In the genomic region with DNA sequence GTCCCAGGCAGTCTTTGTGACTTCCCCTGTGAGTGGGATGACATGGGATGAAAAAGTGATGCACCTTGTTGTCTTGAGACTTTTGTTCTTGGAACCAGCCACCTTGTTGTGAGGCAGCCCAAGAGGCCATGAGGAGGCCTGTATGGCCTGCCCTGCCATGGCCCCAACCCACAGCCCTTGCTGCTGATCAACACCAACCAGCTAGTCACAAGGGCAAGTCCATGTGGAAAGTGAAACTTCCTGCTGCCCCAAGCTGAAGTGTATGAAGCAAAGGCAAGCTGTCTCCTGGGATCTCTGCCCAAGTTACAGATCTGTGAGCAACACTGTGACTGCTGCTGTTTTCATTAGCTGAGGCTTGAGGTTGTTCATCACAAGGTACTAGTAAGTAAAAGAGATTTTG, we compare ENCODE assay signal across 12 cellular contexts. TPM values are rescaled to one million over a fixed set of nuclear protein-coding genes. Genes with fewer than 3 reads are reported as not detected.
A peak's percentile ranks its signal among the peaks of the same experiment; 100 is the strongest.
DNase-seq lines count a peak whose midpoint lies in the region; ATAC-seq and TF ChIP-seq lines count a peak whose summit lies in the region.
"Had no signal": no experiment of that assay in that cellular context is flagged by ENCODE, and none has a peak within 500 bp of the region (broad histone marks: within the 10 kb centered on the region; RNA-seq: fewer than 3 reads in every experiment).

No MANE protein-coding gene starts in this region.

- no peak overlapping the region for H3K23ac ChIP-seq in mesenchymal stem cell (ENCODE audit: low read length in 2 of 2)

- H3K36me3 ChIP-seq in adipocyte (ENCODE audit: control insufficient read depth, insufficient read depth, low read length, severe bottlenecking), result no peaks in the 10 kb centered on the region
- no peaks in the 10 kb centered on the region for H3K36me3 ChIP-seq in mesenchymal stem cell (ENCODE audit: control insufficient read depth in 1 of 2, insufficient read depth in 2 of 2, low read depth in 1 of 2, low read length in 2 of 2)

- H3K27ac ChIP-seq in mesenchymal stem cell (ENCODE audit: low read length, poor library complexity, severe bottlenecking), result no peak overlapping the region

- TF ChIP-seq CTCF in AG10803 (conservative IDR thresholded peaks at IDR 0.05; ENCODE audit: low read length), result no peak

- H3K79me1 ChIP-seq in mesenchymal stem cell (replicated peaks; ENCODE audit: low read length, poor library complexity, severe bottlenecking), result no peaks in the 10 kb centered on the region

- no peak overlapping the region for H4K8ac ChIP-seq in mesenchymal stem cell (ENCODE audit: low read length)

- no peak overlapping the region for H2AK5ac ChIP-seq in mesenchymal stem cell (ENCODE audit: low read length, severe bottlenecking)

- peak; percentile 69 for DNase-seq in AG10803 (ENCODE audit: low read depth)
- DNase-seq in adipocyte (ENCODE audit: low read depth), result peak; percentile 20
- peak; percentile 14 for DNase-seq in mesenchymal stem cell
- DNase-seq in SKM-1 (lab: John Stamatoyannopoulos, UW; ENCODE audit: unreplicated experiment), result no peak
- no peak for DNase-seq in Ammon's horn (ENCODE audit: low spot score)
- DNase-seq in HEK293T (ENCODE audit: extremely low spot score), result no peak
- DNase-seq: activated T-cell treated with anti-CD3 and anti-CD28 coated beads, Interleukin-2, amount 50 U/mL, for 48 hours; effector CD8-positive, alpha-beta T cell; kidney glomerular epithelial cell had no signal

- POLR2A ChIA-PET in HEK293T (lab: Yijun Ruan, JAX), result no interaction called here

- H3K4me1 ChIP-seq in adipocyte (ENCODE audit: control insufficient read depth, insufficient read depth, low read length) (peaks cover 4% of the 10 kb centered on the region), mesenchymal stem cell (ENCODE audit: control insufficient read depth, insufficient read depth, low read depth, low read length) (peaks cover 10% of the 10 kb centered on the region)

- no peak overlapping the region for H2BK120ac ChIP-seq in mesenchymal stem cell (ENCODE audit: low read depth, low read length)

- H3K9ac ChIP-seq in adipocyte (ENCODE audit: low read length), result no peak overlapping the region
- no peak overlapping the region for H3K9ac ChIP-seq in mesenchymal stem cell (ENCODE audit: low read length)

- no peak overlapping the region for H2BK15ac ChIP-seq in mesenchymal stem cell (ENCODE audit: low read depth, poor library complexity, severe bottlenecking)

- ATAC-seq in HG03469 (IDR thresholded peaks at IDR 0.05; ENCODE audit: unreplicated experiment), result peak; percentile 43
- ATAC-seq in GM19324 (IDR thresholded peaks at IDR 0.05; ENCODE audit: low FRiP score, unreplicated experiment), result no peak
- ATAC-seq: activated CD4-positive, CD25-positive, alpha-beta regulatory T cell treated with anti-CD3 and anti-CD28 coated beads, Interleukin-2, amount 50 U/mL, for 24 hours had no signal

- CTCF ChIA-PET in HEK293T (lab: Yijun Ruan, JAX), result no interaction called here

- H3K27me3 ChIP-seq in adipocyte (replicated peaks; ENCODE audit: control insufficient read depth, insufficient read depth, low read length), result peaks cover 27% of the 10 kb centered on the region
- H3K27me3 ChIP-seq in mesenchymal stem cell (ENCODE audit: control insufficient read depth in 1 of 2, insufficient read depth in 1 of 2, low read length in 2 of 2), result peaks cover 2 to 30% of the 10 kb centered on the region in 2 experiments

- H2AFZ ChIP-seq in mesenchymal stem cell (ENCODE audit: low read depth, low read length), result no peak overlapping the region

- no peak overlapping the region for H2BK12ac ChIP-seq in mesenchymal stem cell (ENCODE audit: low read length in 2 of 2)

- no peak overlapping the region for H3K14ac ChIP-seq in mesenchymal stem cell (ENCODE audit: low read length in 2 of 2)

- no peak overlapping the region for H4K91ac ChIP-seq in mesenchymal stem cell (ENCODE audit: low read length)

- H3K9me3 ChIP-seq in adipocyte (ENCODE audit: control insufficient read depth, low read length) (no peaks in the 10 kb centered on the region), mesenchymal stem cell (ENCODE audit: control insufficient read depth, low read length) (no peaks in the 10 kb centered on the region)

- no peak overlapping the region for H3K4me2 ChIP-seq in mesenchymal stem cell (ENCODE audit: low read length, poor library complexity, severe bottlenecking)

- no peak overlapping the region for H3K18ac ChIP-seq in mesenchymal stem cell (ENCODE audit: low read depth in 1 of 2, low read length in 2 of 2)

- H3K4ac ChIP-seq in mesenchymal stem cell (ENCODE audit: low read depth in 1 of 2, low read length in 2 of 2), result no peak overlapping the region

- no peak overlapping the region for H3K4me3 ChIP-seq in AG10803 (ENCODE audit: low read length)
- H3K4me3 ChIP-seq in adipocyte (ENCODE audit: low read length), result no peak overlapping the region
- H3K4me3 ChIP-seq in mesenchymal stem cell (ENCODE audit: insufficient read depth in 1 of 2, low read depth in 1 of 2, low read length in 2 of 2), result no peak overlapping the region

- no peak overlapping the region for H2BK5ac ChIP-seq in mesenchymal stem cell (ENCODE audit: low read depth, low read length, poor library complexity, severe bottlenecking)

TF ChIP-seq in HEK293T, 16 proteins besides CTCF, POLR2A, EP300 and RAD21:
- TF ChIP-seq HDGF (IDR thresholded peaks at IDR 0.05; ENCODE audit: borderline replicate concordance) (no peak), CTBP1 (IDR thresholded peaks at IDR 0.05; ENCODE audit: borderline replicate concordance) (no peak), FOXM1 (IDR thresholded peaks at IDR 0.05; ENCODE audit: borderline replicate concordance) (no peak), ELF4 (IDR thresholded peaks at IDR 0.05) (no peak), ZNF384 (IDR thresholded peaks at IDR 0.05) (no peak), NFRKB (IDR thresholded peaks at IDR 0.05) (no peak), FOXK2 (IDR thresholded peaks at IDR 0.05) (no peak), FOXA1 (IDR thresholded peaks at IDR 0.05) (no peak), LEF1 (IDR thresholded peaks at IDR 0.05; ENCODE audit: borderline replicate concordance) (no peak), ARNT (IDR thresholded peaks at IDR 0.05) (no peak), L3MBTL2 (conservative IDR thresholded peaks at IDR 0.05) (no peak), TARDBP (IDR thresholded peaks at IDR 0.05) (no peak), SP1 (IDR thresholded peaks at IDR 0.05) (no peak)
- TF ChIP-seq, protein P1, sequence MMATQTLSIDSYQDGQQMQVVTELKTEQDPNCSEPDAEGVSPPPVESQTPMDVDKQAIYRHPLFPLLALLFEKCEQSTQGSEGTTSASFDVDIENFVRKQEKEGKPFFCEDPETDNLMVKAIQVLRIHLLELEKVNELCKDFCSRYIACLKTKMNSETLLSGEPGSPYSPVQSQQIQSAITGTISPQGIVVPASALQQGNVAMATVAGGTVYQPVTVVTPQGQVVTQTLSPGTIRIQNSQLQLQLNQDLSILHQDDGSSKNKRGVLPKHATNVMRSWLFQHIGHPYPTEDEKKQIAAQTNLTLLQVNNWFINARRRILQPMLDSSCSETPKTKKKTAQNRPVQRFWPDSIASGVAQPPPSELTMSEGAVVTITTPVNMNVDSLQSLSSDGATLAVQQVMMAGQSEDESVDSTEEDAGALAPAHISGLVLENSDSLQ (IDR thresholded peaks at IDR 0.05), result no peak

RNA-seq across cellular contexts. Expression of a gene that starts 21.6 kb away (rescaled TPM):
- polyA plus RNA-seq in mesenchymal stem cell (2013, experiment 1 of 2), result 21.7 TPM
- 23.6 TPM for polyA plus RNA-seq in mesenchymal stem cell (2013, experiment 2 of 2)

Comparison
In these comparisons a context has a peak if more than half of its experiments do, and no peak if none do; other contexts are left out.
1. DNase-seq: peak in AG10803 (single experiment), adipocyte (single experiment) and mesenchymal stem cell (single experiment); none in SKM-1 (single experiment), Ammon's horn (single experiment) and HEK293T (single experiment).